1 cellular context compared by ENCODE assay signal in genomic region chr2:65411056-65411795, GRCh38.
TF ChIP-seq lines count a peak whose summit lies in the region.

No MANE protein-coding gene starts in this region.

TF ChIP-seq in H1, 55 proteins besides CTCF, POLR2A, EP300 and RAD21:
- TF ChIP-seq, protein P1, sequence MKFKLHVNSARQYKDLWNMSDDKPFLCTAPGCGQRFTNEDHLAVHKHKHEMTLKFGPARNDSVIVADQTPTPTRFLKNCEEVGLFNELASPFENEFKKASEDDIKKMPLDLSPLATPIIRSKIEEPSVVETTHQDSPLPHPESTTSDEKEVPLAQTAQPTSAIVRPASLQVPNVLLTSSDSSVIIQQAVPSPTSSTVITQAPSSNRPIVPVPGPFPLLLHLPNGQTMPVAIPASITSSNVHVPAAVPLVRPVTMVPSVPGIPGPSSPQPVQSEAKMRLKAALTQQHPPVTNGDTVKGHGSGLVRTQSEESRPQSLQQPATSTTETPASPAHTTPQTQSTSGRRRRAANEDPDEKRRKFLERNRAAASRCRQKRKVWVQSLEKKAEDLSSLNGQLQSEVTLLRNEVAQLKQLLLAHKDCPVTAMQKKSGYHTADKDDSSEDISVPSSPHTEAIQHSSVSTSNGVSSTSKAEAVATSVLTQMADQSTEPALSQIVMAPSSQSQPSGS (IDR thresholded peaks at IDR 0.05; ENCODE audit: low read length), result no peak
- no peak for TF ChIP-seq RFX5 (IDR thresholded peaks at IDR 0.05; ENCODE audit: borderline replicate concordance, low read depth, low read length)
- TF ChIP-seq CBX5 (IDR thresholded peaks at IDR 0.05; ENCODE audit: low read depth, low read length), result no peak
- TF ChIP-seq YY1 (IDR thresholded peaks at IDR 0.05; ENCODE audit: low read depth, low read length), result no peak
- no peak for TF ChIP-seq TCF12 (IDR thresholded peaks at IDR 0.05; ENCODE audit: low read depth, low read length)
- TF ChIP-seq EGR1 (IDR thresholded peaks at IDR 0.05; ENCODE audit: borderline replicate concordance, low read depth, low read length), result no peak
- no peak for TF ChIP-seq CHD7 (IDR thresholded peaks at IDR 0.05; ENCODE audit: insufficient replicate concordance, low read length)
- TF ChIP-seq GABPA (IDR thresholded peaks at IDR 0.05; ENCODE audit: borderline replicate concordance, insufficient read depth, low read length), result no peak
- TF ChIP-seq RXRA (IDR thresholded peaks at IDR 0.05; ENCODE audit: insufficient read depth, low read depth, low read length), result no peak
- TF ChIP-seq TAF7 (optimal IDR thresholded peaks at IDR 0.05; ENCODE audit: borderline replicate concordance, low read depth, low read length), result no peak
